Comparison of ENCODE assay signal across 8 cellular contexts in genomic region chr19:32570081-32570785, GRCh38. TPM values are rescaled to one million over a fixed set of nuclear protein-coding genes. Genes with fewer than 3 reads are reported as not detected.
A peak's percentile ranks its signal among the peaks of the same experiment; 100 is the strongest.
DNase-seq lines count a peak whose midpoint lies in the region; ATAC-seq and TF ChIP-seq lines count a peak whose summit lies in the region.

No MANE protein-coding gene starts in this region.

- no peak overlapping the region for H3K27ac Mint-ChIP-seq in activated naive CD8-positive, alpha-beta T cell treated with anti-CD3 and anti-CD28 coated beads, Interleukin-2, amount 50 U/mL, for 24 hours

- no peaks in the 10 kb centered on the region for H3K36me3 Mint-ChIP-seq in activated naive CD8-positive, alpha-beta T cell treated with anti-CD3 and anti-CD28 coated beads, Interleukin-2, amount 50 U/mL, for 24 hours (ENCODE audit: low read depth)

- peaks cover 9% of the 10 kb centered on the region for H3K4me1 Mint-ChIP-seq in activated naive CD8-positive, alpha-beta T cell treated with anti-CD3 and anti-CD28 coated beads, Interleukin-2, amount 50 U/mL, for 24 hours

- ATAC-seq in activated naive CD8-positive, alpha-beta T cell treated with anti-CD3 and anti-CD28 coated beads, Interleukin-2, amount 50 U/mL, for 24 hours: peak; percentile 76
- no peak for ATAC-seq in GM18870 (IDR thresholded peaks at IDR 0.05; ENCODE audit: unreplicated experiment)

- intact Hi-C loops in left ventricle myocardium inferior (cut with micrococcal nuclease): no loop called here

- peaks cover 13% of the 10 kb centered on the region for H3K27me3 Mint-ChIP-seq in activated naive CD8-positive, alpha-beta T cell treated with anti-CD3 and anti-CD28 coated beads, Interleukin-2, amount 50 U/mL, for 24 hours

- H3K4me3 Mint-ChIP-seq in activated naive CD8-positive, alpha-beta T cell treated with anti-CD3 and anti-CD28 coated beads, Interleukin-2, amount 50 U/mL, for 24 hours: no peak overlapping the region

- H3K9me3 ChIP-seq in left ventricle myocardium inferior (replicated peaks) (no peaks in the 10 kb centered on the region), suprapubic skin (no peaks in the 10 kb centered on the region)

- TF ChIP-seq EP300 in suprapubic skin (IDR thresholded peaks at IDR 0.05): no peak

- H3K4me3 ChIP-seq in left ventricle myocardium inferior: no peak overlapping the region
- H3K4me3 ChIP-seq in suprapubic skin: no peak overlapping the region

- TF ChIP-seq CTCF in left ventricle myocardium inferior (IDR thresholded peaks at IDR 0.05; ENCODE audit: borderline replicate concordance) (peak; percentile 72), suprapubic skin (IDR thresholded peaks at IDR 0.05) (peak in 1 of 2 donors; percentile 55)

- H3K4me1 ChIP-seq in left ventricle myocardium inferior: no peaks in the 10 kb centered on the region
- H3K4me1 ChIP-seq in suprapubic skin: peaks cover 8% of the 10 kb centered on the region

- H3K36me3 ChIP-seq in left ventricle myocardium inferior: no peaks in the 10 kb centered on the region
- H3K36me3 ChIP-seq in suprapubic skin: no peaks in the 10 kb centered on the region

- WGBS in suprapubic skin: 24% methylated on average over 15 of the region's 15 CpGs

- no peak for TF ChIP-seq POLR2A in suprapubic skin (IDR thresholded peaks at IDR 0.05)

- no peaks in the 10 kb centered on the region for H3K9me3 Mint-ChIP-seq in activated naive CD8-positive, alpha-beta T cell treated with anti-CD3 and anti-CD28 coated beads, Interleukin-2, amount 50 U/mL, for 24 hours

- DNase-seq in ELR (ENCODE audit: low read depth) (peak; percentile 77), Kasumi-1 (lab: John Stamatoyannopoulos, UW) (peak; percentile 73 to 89), RPMI8226 (peak; percentile 56), left ventricle myocardium inferior (no peak), putamen (ENCODE audit: low spot score) (peak; percentile 50), suprapubic skin (ENCODE audit: low spot score in 2 of 2) (no peak)
- peak; percentile 46 for DNase-seq in activated naive CD8-positive, alpha-beta T cell treated with anti-CD3 and anti-CD28 coated beads, Interleukin-2, amount 50 U/mL, for 24 hours

- H3K27ac ChIP-seq in left ventricle myocardium inferior (replicated peaks) (no peak overlapping the region), suprapubic skin (no peak overlapping the region)

- H3K27me3 ChIP-seq in left ventricle myocardium inferior (ENCODE audit: low read depth) (peaks cover 72% of the 10 kb centered on the region), suprapubic skin (peaks cover 23% of the 10 kb centered on the region)

RNA-seq across cellular contexts. Expression of gene PDCD5, which starts 10.8 kb away (rescaled TPM):
- total RNA-seq in left ventricle myocardium inferior (110 TPM), suprapubic skin (10 to 100 TPM; 60.1 to 93.0 (median 68.3) TPM)

Comparison
In these comparisons a context has a peak if more than half of its experiments do, and no peak if none do; other contexts are left out.
1. DNase-seq: peak in ELR (single experiment), Kasumi-1 (2 of 2), RPMI8226 (single experiment), activated naive CD8-positive, alpha-beta T cell treated with anti-CD3 and anti-CD28 coated beads, Interleukin-2, amount 50 U/mL, for 24 hours (single experiment) and putamen (single experiment); none in left ventricle myocardium inferior (single experiment) and suprapubic skin (0 of 2).